Comparison of ENCODE assay signal across 37 cellular contexts in the genomic region with DNA sequence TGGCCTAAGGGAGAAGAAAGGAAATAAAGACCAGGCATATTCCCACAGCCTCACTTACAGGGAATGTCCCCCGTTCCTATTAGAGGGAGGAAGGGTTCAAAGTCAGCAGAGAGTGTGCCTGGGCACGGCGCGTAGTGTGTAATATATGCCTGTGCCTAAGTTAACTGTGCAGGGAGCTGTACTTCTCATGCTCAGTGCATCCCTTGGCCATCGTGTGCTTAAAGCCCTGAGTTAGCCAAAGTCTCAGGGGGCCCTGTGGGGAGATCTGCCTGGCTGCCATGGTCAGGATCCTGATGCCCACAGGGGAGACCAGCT. TPM values are rescaled to one million over a fixed set of nuclear protein-coding genes. Genes with fewer than 3 reads are reported as not detected.
"Had no signal": no experiment of that assay in that cellular context is flagged by ENCODE, and none has a peak within 500 bp of the region (broad histone marks: within the 10 kb centered on the region; RNA-seq: fewer than 3 reads in every experiment).

No MANE protein-coding gene starts in this region.

- H3K4me2 ChIP-seq: neural progenitor cell had no signal

- H3K4me3 ChIP-seq: body of pancreas, cardiac muscle cell, coronary artery, dorsolateral prefrontal cortex, gastroesophageal sphincter, left ventricle myocardium inferior, neural progenitor cell, psoas muscle, tibial nerve had no signal

- H3K36me3 Mint-ChIP-seq: neural progenitor cell had no signal

- H3K27ac Mint-ChIP-seq: activated naive CD8-positive, alpha-beta T cell; effector memory CD8-positive, alpha-beta T cell; naive B cell; neural progenitor cell had no signal

- DNase-seq: activated CD4-positive, alpha-beta T cell treated with anti-CD3 and anti-CD28 coated beads for 48 hours; activated CD4-positive, alpha-beta T cell treated with anti-CD3 and anti-CD28 coated beads, Interleukin-2, amount 50 U/mL, for 48 hours; activated CD8-positive, alpha-beta memory T cell treated with anti-CD3 and anti-CD28 coated beads for 24 hours; activated effector memory CD4-positive, alpha-beta T cell treated with Interleukin-2 at 50 U/mL for 16 hours; activated naive CD4-positive, alpha-beta T cell treated with Interleukin-2 at 50 U/mL for 16 hours; aorta; body of pancreas; dorsolateral prefrontal cortex; effector memory CD8-positive, alpha-beta T cell; erythroblast; head of caudate nucleus; hypothalamus; kidney glomerular epithelial cell; left ventricle myocardium inferior; naive B cell; occipital lobe; psoas muscle; stimulated activated CD4-positive, alpha-beta T cell treated with anti-CD3 and anti-CD28 coated beads, Interleukin-2, amount 100 ng/mL, for 48 hours; stimulated activated naive CD4-positive, alpha-beta T cell treated with Interleukin-2 at 50 U/mL for 16 hours had no signal

- H3K9me3 ChIP-seq: gastroesophageal sphincter, left ventricle myocardium inferior, psoas muscle had no signal

- H3K27ac ChIP-seq: body of pancreas, cardiac muscle cell, coronary artery, dorsolateral prefrontal cortex, gastroesophageal sphincter, left ventricle myocardium inferior, neural progenitor cell, parathyroid adenoma, psoas muscle, tibial nerve, VCaP had no signal

- H2AFZ ChIP-seq: neural progenitor cell, parathyroid adenoma had no signal

- H3K4me1 Mint-ChIP-seq: naive B cell had no signal

- H3K27me3 ChIP-seq: body of pancreas, cardiac muscle cell, tibial nerve had no signal

- H3K4me3 Mint-ChIP-seq: activated naive CD8-positive, alpha-beta T cell; effector memory CD8-positive, alpha-beta T cell; naive B cell; neural progenitor cell had no signal

- H3K4me1 ChIP-seq: body of pancreas, gastroesophageal sphincter, left ventricle myocardium inferior, parathyroid adenoma, psoas muscle, tibial nerve had no signal

- H3K79me2 ChIP-seq: parathyroid adenoma had no signal

- H3K36me3 ChIP-seq: cardiac muscle cell, gastroesophageal sphincter, left ventricle myocardium inferior, neural progenitor cell, tibial nerve had no signal

- H3K9ac ChIP-seq: neural progenitor cell, parathyroid adenoma had no signal

- ATAC-seq: activated CD4-positive, CD25-positive, alpha-beta regulatory T cell treated with anti-CD3 and anti-CD28 coated beads, Interleukin-2, amount 50 U/mL, for 24 hours; body of pancreas; effector memory CD8-positive, alpha-beta T cell; gastroesophageal sphincter; psoas muscle had no signal

RNA-seq across cellular contexts. Expression of gene TEX51, which starts 48.4 kb away (rescaled TPM):
- total RNA-seq: aorta; body of pancreas; cardiac muscle cell; cerebellum; dorsolateral prefrontal cortex; fibroblast of lung; fibroblast of villous mesenchyme; gastroesophageal sphincter; left ventricle myocardium inferior; lung microvascular endothelial cell; occipital lobe; psoas muscle; skeletal muscle tissue; T-helper 1 cell treated with Interleukin-12 subunit alpha and Interleukin-12 subunit beta and Interleukin-4 antibody, amounts not matched to agents 30 ng/mL and 1 ng/mL, for 36 hours; temporal lobe; tibial nerve; ureter had no signal
- polyA plus RNA-seq: adipose tissue, aorta, cardiac muscle cell, fibroblast of lung, psoas muscle had no signal
